ENCODE assay signal across 1 cellular context in the genomic region with DNA sequence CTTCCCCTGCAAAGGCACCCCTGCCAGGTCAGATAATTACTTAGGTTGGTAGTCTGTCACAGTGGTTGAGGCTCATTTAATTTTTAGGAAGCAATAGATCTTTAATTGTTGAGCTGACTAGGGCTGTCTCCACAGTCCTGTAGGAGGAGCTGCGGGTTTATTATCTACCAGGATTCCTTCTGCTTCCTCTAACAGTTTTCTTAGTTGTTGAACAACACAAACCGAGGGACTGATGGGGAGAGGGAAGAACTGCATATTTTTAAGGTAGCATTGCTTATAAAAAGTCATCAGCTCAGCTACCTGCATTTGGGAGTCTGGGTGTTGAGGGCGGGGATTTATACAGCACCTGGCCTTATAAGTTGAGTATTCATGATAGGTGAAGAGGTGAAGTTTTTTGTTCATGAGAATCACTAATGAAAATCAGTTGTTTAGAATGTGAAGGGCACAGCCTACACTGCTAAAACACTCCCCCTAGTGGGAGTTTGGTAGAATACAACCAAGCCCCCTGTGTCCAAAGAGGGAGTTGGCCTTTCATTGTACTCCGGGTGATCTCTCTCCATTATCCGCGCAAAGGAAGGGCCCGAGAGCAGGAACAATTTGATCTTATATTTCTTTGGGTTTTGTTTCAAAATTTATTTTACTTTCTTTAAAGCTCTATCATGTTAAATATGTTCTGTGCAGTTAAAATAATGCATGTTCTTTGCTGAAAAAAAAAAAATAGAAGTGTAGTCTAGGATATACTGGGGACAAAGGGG.
TF ChIP-seq lines count a peak whose summit lies in the region.

No MANE protein-coding gene starts in this region.

TF ChIP-seq in IMR-90, 13 proteins besides CTCF, POLR2A, EP300 and RAD21:
- TF ChIP-seq, protein P1, sequence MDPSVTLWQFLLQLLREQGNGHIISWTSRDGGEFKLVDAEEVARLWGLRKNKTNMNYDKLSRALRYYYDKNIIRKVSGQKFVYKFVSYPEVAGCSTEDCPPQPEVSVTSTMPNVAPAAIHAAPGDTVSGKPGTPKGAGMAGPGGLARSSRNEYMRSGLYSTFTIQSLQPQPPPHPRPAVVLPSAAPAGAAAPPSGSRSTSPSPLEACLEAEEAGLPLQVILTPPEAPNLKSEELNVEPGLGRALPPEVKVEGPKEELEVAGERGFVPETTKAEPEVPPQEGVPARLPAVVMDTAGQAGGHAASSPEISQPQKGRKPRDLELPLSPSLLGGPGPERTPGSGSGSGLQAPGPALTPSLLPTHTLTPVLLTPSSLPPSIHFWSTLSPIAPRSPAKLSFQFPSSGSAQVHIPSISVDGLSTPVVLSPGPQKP (IDR thresholded peaks at IDR 0.05; ENCODE audit: borderline replicate concordance, low read depth, low read length): no peak
- TF ChIP-seq SMC3 (IDR thresholded peaks at IDR 0.05; ENCODE audit: low read depth, low read length) (peak; percentile 75), BHLHE40 (IDR thresholded peaks at IDR 0.05; ENCODE audit: low read depth, low read length) (no peak), MAZ (IDR thresholded peaks at IDR 0.05; ENCODE audit: borderline replicate concordance, low read depth, low read length) (no peak), MXI1 (IDR thresholded peaks at IDR 0.05; ENCODE audit: borderline replicate concordance, low read depth, low read length) (no peak), CEBPB (IDR thresholded peaks at IDR 0.05; ENCODE audit: low read depth, low read length) (no peak), NFE2L2 (IDR thresholded peaks at IDR 0.05; ENCODE audit: low read depth, low read length) (no peak), RCOR1 (IDR thresholded peaks at IDR 0.05; ENCODE audit: insufficient replicate concordance, low read length) (no peak)
